Comparison of ENCODE assay signal across 5 cellular contexts in genomic region chr9:36159509-36159908, GRCh38. TPM values are rescaled to one million over a fixed set of nuclear protein-coding genes. Genes with fewer than 3 reads are reported as not detected.
"Had no signal": no experiment of that assay in that cellular context is flagged by ENCODE, and none has a peak within 500 bp of the region (broad histone marks: within the 10 kb centered on the region; RNA-seq: fewer than 3 reads in every experiment).

No MANE protein-coding gene starts in this region.

RNA-seq across cellular contexts. Expression of gene CCIN, which starts 9.7 kb away (rescaled TPM):
- total RNA-seq: activated CD4-positive, alpha-beta memory T cell treated with anti-CD3 and anti-CD28 coated beads for 36 hours; activated CD8-positive, alpha-beta memory T cell treated with anti-CD3 and anti-CD28 coated beads for 36 hours; activated T-helper 1 cell treated with anti-CD3 and anti-CD28 coated beads, Interleukin-12 subunit alpha, Interleukin-12 subunit beta, Interleukin-2, Interleukin-4 antibody, amounts not matched to agents 30 ng/mL and 10 ng/mL and 1 ng/mL, durations not matched to agents 14 hours and 24 hours and 36 hours; mammary epithelial cell; sciatic nerve had no signal
- polyA plus RNA-seq: mammary epithelial cell had no signal
